In the genomic region with DNA sequence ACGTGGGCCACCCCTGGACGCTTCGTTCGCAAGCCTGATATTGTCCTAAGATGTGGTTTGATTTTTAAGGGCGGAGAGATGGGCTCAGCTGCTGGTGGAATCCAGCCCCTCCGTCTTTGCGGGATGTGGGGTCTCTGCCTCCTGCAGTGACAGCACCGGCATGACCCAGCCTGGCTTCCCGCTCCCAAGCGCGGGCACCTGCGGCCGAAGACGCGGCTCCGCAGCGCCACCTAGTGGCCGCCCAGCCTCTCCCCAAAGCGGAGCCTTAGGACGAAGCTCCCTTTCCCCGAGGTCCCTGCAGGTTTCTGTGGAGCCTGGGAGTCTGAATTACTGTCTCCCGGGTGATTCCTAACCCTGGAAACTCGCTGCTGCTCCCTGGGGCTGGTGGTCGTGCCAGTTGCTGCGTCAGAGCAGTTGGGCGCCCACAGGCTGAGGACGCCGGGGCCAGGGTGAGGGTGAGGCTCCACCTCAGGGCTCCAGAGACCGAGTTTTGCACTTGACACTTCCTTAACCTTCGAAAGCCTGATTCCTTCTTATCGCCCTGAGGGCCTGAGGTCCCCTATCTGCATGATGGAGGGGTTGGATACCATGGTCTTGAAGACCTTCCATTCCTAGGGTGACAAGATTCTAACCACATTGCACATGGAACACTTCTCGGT, we compare ENCODE assay signal across 8 cellular contexts.
DNase-seq lines count a peak whose midpoint lies in the region; ATAC-seq and TF ChIP-seq lines count a peak whose summit lies in the region.

No MANE protein-coding gene starts in this region.

- TF ChIP-seq POLR2A in HCT116 (IDR thresholded peaks at IDR 0.05; ENCODE audit: borderline replicate concordance, extremely low read depth, insufficient read depth, insufficient read length), result no peak

- H3K27me3 ChIP-seq in HCT116 (ENCODE audit: insufficient read depth, low read length), result no peaks in the 10 kb centered on the region

- no peak overlapping the region for H3K4me3 ChIP-seq in HCT116 (replicated peaks in 1 of 2; ENCODE audit: low read depth in 1 of 2, low read length in 2 of 2)

- ATAC-seq in HCT116, result peak; percentile 94
- peak; percentile 73 for ATAC-seq in stimulated activated naive CD8-positive, alpha-beta T cell treated with anti-CD3 and anti-CD28 coated beads, Interleukin-15, Interleukin-2, amounts not matched to agents 100 U/mL and 50 U/mL, for 24 hours

- no peak overlapping the region for H3K27ac ChIP-seq in HCT116 (ENCODE audit: low read depth, low read length)

- H3K9me3 ChIP-seq in HCT116 (ENCODE audit: control insufficient read depth in 1 of 2, insufficient read depth in 1 of 2, low read depth in 1 of 2, low read length in 2 of 2), result no peaks in the 10 kb centered on the region

- H2AFZ ChIP-seq in HCT116 (ENCODE audit: low read depth, low read length, poor library complexity, severe bottlenecking), result peak overlapping the region; percentile 9

- no peaks in the 10 kb centered on the region for H4K20me1 ChIP-seq in HCT116 (ENCODE audit: insufficient read depth)

- BruUV-seq in HCT116 (replicated peaks; lab: Mats Ljungman, UMichigan), result no TSS peak

- intact Hi-C loops in HCT116 (cut with micrococcal nuclease), result loop anchor here (2.0 kb wide), 1 partner anchor 266 kb away; no protein-coding TSS in a partner anchor

- POLR2A ChIA-PET in HCT116 (lab: Charles Lee), result no interaction called here

- peak; percentile 59 to 96 (median 83) for TF ChIP-seq CTCF in HCT116 (IDR thresholded peaks at IDR 0.05 in 2 of 3, conservative IDR thresholded peaks at IDR 0.05 in 1 of 3; ENCODE audit: borderline replicate concordance in 1 of 3, insufficient read depth in 1 of 3, low read depth in 2 of 3, low read length in 2 of 3)

- H3K4me2 ChIP-seq in HCT116 (ENCODE audit: low read length), result peak overlapping the region; percentile 44

- no peaks in the 10 kb centered on the region for H3K9me2 ChIP-seq in HCT116 (ENCODE audit: insufficient read depth)

- CTCF ChIA-PET in HCT116 (lab: Charles Lee), result interaction anchor here (0.8 to 2.6 kb wide), 9 partner anchors 9 to 1021 kb away, joined by 3 to 17 read pairs (median 4); no protein-coding TSS in a partner anchor

- RAD21 ChIA-PET in HCT116 (lab: Charles Lee; ENCODE audit: low non-redundant PET in 1 of 2, low total read pairs in 2 of 2, uncharacterized antibody in 2 of 2, unreplicated experiment in 2 of 2), result interaction anchor here in 1 of 2 experiments (0.9 kb wide), 1 partner anchor 219 kb away, joined by 3 read pairs; no protein-coding TSS in a partner anchor

- no peaks in the 10 kb centered on the region for H3K36me3 ChIP-seq in HCT116 (ENCODE audit: control insufficient read depth in 1 of 2, insufficient read depth in 2 of 2, low read length in 2 of 2)

- H3K79me2 ChIP-seq in HCT116 (ENCODE audit: insufficient read depth, low read length), result no peaks in the 10 kb centered on the region

- H3K4me1 ChIP-seq in HCT116 (ENCODE audit: control insufficient read depth in 1 of 2, insufficient read depth in 2 of 2, low read length in 2 of 2), result peaks cover 0 to 7% of the 10 kb centered on the region in 2 experiments; a peak in 2 of 4 replicates

- peak; percentile 62 for TF ChIP-seq RAD21 in HCT116 (IDR thresholded peaks at IDR 0.05; ENCODE audit: low read depth)

- H3K9ac ChIP-seq in HCT116 (ENCODE audit: low read length), result no peak overlapping the region

- DNase-seq in DMS79 treated with DMSO at 0.1 percent for 48 hours (lab: John Stamatoyannopoulos, UW), result peak; percentile 36
- DNase-seq in DMS79 (lab: John Stamatoyannopoulos, UW), result no peak
- DNase-seq in HCT116 (ENCODE audit: low read depth, low spot score), result peak; percentile 18
- DNase-seq in NCI-H128 (lab: John Stamatoyannopoulos, UW; ENCODE audit: unreplicated experiment), result peak; percentile 57
- DNase-seq in activated CD4-positive, alpha-beta T cell treated with anti-CD3 and anti-CD28 coated beads, Interleukin-2, amount 50 U/mL, for 4 hours, result peak; percentile 43 to 47
- DNase-seq in effector CD8-positive, alpha-beta T cell (lab: John Stamatoyannopoulos, UW), result peak; percentile 43
- peak; percentile 36 for DNase-seq in mucosa of gallbladder (ENCODE audit: low spot score)
- peak; percentile 78 for DNase-seq in stimulated activated naive CD8-positive, alpha-beta T cell treated with anti-CD3 and anti-CD28 coated beads, Interleukin-15, Interleukin-2, amounts not matched to agents 100 U/mL and 50 U/mL, for 24 hours

TF ChIP-seq in HCT116, 20 proteins besides CTCF, POLR2A, EP300 and RAD21:
- TF ChIP-seq SRF (IDR thresholded peaks at IDR 0.05; ENCODE audit: low read depth), result no peak
- TF ChIP-seq, protein P1, sequence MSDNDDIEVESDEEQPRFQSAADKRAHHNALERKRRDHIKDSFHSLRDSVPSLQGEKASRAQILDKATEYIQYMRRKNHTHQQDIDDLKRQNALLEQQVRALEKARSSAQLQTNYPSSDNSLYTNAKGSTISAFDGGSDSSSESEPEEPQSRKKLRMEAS (IDR thresholded peaks at IDR 0.05), result 0 out of 2 replicates have a peak, but pooled peaks have one; percentile 40
TF ChIP-seq in HCT116: peak in this region for 1.
